In the genomic region with DNA sequence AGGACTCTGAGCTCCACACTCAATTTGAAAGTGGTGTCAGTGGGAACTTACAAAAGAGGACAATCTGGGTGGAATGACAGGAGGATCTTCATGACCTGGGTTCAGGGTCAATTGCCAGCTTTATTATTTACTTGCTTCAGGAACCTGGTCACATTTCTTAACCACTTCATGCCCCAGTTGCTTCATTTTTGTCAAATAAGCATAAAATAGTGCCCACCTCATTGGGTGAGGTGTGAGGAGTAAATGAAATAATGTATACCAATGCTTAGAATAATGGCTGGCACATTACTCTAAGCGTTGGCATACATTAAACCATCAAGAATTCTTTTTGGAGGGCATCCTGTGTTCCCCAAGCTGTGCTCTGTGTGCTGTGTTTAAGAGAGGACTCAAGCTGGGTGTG, we compare ENCODE assay signal across 8 cellular contexts. TPM values are rescaled to one million over a fixed set of nuclear protein-coding genes. Genes with fewer than 3 reads are reported as not detected.
"Had no signal": no experiment of that assay in that cellular context is flagged by ENCODE, and none has a peak within 500 bp of the region (broad histone marks: within the 10 kb centered on the region; RNA-seq: fewer than 3 reads in every experiment).

No MANE protein-coding gene starts in this region.

- H3K4me3 Mint-ChIP-seq: GM23338, H9 had no signal

- H3K9ac ChIP-seq: KMS-11 had no signal

- FAIRE-seq: H1, H54, HTR-8/SVneo had no signal

- H2AFZ ChIP-seq: GM23338 had no signal

- H3K4me3 ChIP-seq: GM23338 had no signal

- H3K9me3 Mint-ChIP-seq: GM23338 had no signal

- ATAC-seq: GM23338 had no signal

- H3K27ac Mint-ChIP-seq: GM23338, H9 had no signal

- H3K4me2 ChIP-seq: GM23338, KMS-11 had no signal

- H3K4me1 Mint-ChIP-seq: GM23338, H9 had no signal

- H3K27ac ChIP-seq: KMS-11 had no signal

- DNase-seq: H9, HCEC 1CT, KBM-7 had no signal

RNA-seq across cellular contexts. Expression of gene VGLL1, which starts 19.4 kb away (rescaled TPM):
- total RNA-seq: GM23338, H1, H9 had no signal
- polyA plus RNA-seq: GM23338, H1 had no signal
